8 cellular contexts compared by ENCODE assay signal in genomic region chr11:130314184-130314748, GRCh38. TPM values are rescaled to one million over a fixed set of nuclear protein-coding genes. Genes with fewer than 3 reads are reported as not detected.
DNase-seq lines count a peak whose midpoint lies in the region; ATAC-seq lines count a peak whose summit lies in the region.

No MANE protein-coding gene starts in this region.

- H3K4me1 ChIP-seq in ectodermal cell (ENCODE audit: control insufficient read depth, insufficient read depth, low read length), result peaks cover 9% of the 10 kb centered on the region

- no peaks in the 10 kb centered on the region for H3K9me3 Mint-ChIP-seq in memory B cell

- no peaks in the 10 kb centered on the region for H3K36me3 ChIP-seq in ectodermal cell (ENCODE audit: control insufficient read depth, insufficient read depth, low read length)

- H3K27ac ChIP-seq in ectodermal cell (ENCODE audit: insufficient read depth, low read depth, low read length, poor library complexity, severe bottlenecking), result peak overlapping the region; percentile 83

- peaks cover 23% of the 10 kb centered on the region for H3K4me1 Mint-ChIP-seq in memory B cell

- H3K4me3 ChIP-seq in ectodermal cell (ENCODE audit: insufficient read depth, low read depth, low read length), result peak overlapping the region; percentile 72

- H3K27me3 Mint-ChIP-seq in memory B cell, result no peaks in the 10 kb centered on the region

- peaks cover 2% of the 10 kb centered on the region for H3K36me3 Mint-ChIP-seq in memory B cell

- 0 to 1% methylated on average over 68 of the region's 68 CpGs for WGBS in ectodermal cell, 2 experiments

- H3K27ac Mint-ChIP-seq in memory B cell, result peak overlapping the region; percentile 91

- peak overlapping the region; percentile 94 for H3K4me3 Mint-ChIP-seq in memory B cell

- ATAC-seq in HG02642 (IDR thresholded peaks at IDR 0.05; ENCODE audit: poor library complexity, unreplicated experiment) (peak; percentile 60), memory B cell (ENCODE audit: low read depth) (peak; percentile 49)

- H3K9me3 ChIP-seq in ectodermal cell (ENCODE audit: control insufficient read depth, low read length), result no peaks in the 10 kb centered on the region

- DNase-seq in NCI-H524 (lab: John Stamatoyannopoulos, UW) (peak; percentile 44 to 53), NCI-H524 treated with DMSO at 0.1 percent for 48 hours (lab: John Stamatoyannopoulos, UW) (no peak), NCI-H2029 treated with DMSO at 0.1 percent for 48 hours (lab: John Stamatoyannopoulos, UW) (peak; percentile 18), memory B cell (ENCODE audit: low spot score in 2 of 2) (peak; percentile 57 to 69)
- peak; percentile 60 to 64 for DNase-seq in activated CD4-positive, alpha-beta T cell treated with anti-CD3 and anti-CD28 coated beads, Interleukin-2, amount 50 U/mL, for 48 hours
- DNase-seq in stimulated activated CD8-positive, alpha-beta memory T cell treated with anti-CD3 and anti-CD28 coated beads, Interleukin-12 subunit alpha, Interleukin-12 subunit beta, amount 100 ng/mL, for 24 hours (ENCODE audit: extremely low read depth), result peak; percentile 30

- no peaks in the 10 kb centered on the region for H3K27me3 ChIP-seq in ectodermal cell (ENCODE audit: control insufficient read depth, insufficient read depth, low read length, poor library complexity, severe bottlenecking)

RNA-seq across cellular contexts. Expression of gene ZBTB44, which starts 0.5 kb away (rescaled TPM):
- 34.2 TPM for polyA plus RNA-seq in ectodermal cell (2013, experiment 1 of 4)
- 37.5 TPM for polyA plus RNA-seq in ectodermal cell (2013, experiment 2 of 4)
- 21.1 TPM for polyA plus RNA-seq in ectodermal cell (2013, experiment 3 of 4)
- 24.4 TPM for polyA plus RNA-seq in ectodermal cell (2013, experiment 4 of 4)
